In genomic region chr1:100775483-100775882, GRCh38 we compare ENCODE assay signal across 26 cellular contexts. TPM values are rescaled to one million over a fixed set of nuclear protein-coding genes. Genes with fewer than 3 reads are reported as not detected.
"Had no signal": no experiment of that assay in that cellular context is flagged by ENCODE, and none has a peak within 500 bp of the region (broad histone marks: within the 10 kb centered on the region; RNA-seq: fewer than 3 reads in every experiment).

No MANE protein-coding gene starts in this region.

- H3K4me1 Mint-ChIP-seq: activated naive CD4-positive, alpha-beta T cell treated with anti-CD3 and anti-CD28 coated beads, Interleukin-2, amount 50 U/mL, for 24 hours; WTC11 had no signal

- DNase-seq: activated CD4-positive, alpha-beta T cell treated with anti-CD3 and anti-CD28 coated beads for 48 hours; activated CD4-positive, alpha-beta T cell treated with anti-CD3 and anti-CD28 coated beads, Interleukin-2, amount 50 U/mL, for 4 hours; activated CD4-positive, CD25-positive, alpha-beta regulatory T cell treated with anti-CD3 and anti-CD28 coated beads, Interleukin-2, amount 50 U/mL, for 72 hours; activated CD8-positive, alpha-beta memory T cell treated with anti-CD3 and anti-CD28 coated beads, Interleukin-2, amount 50 U/mL, for 48 hours; activated CD8-positive, alpha-beta T cell treated with anti-CD3 and anti-CD28 coated beads, Interleukin-2, amount 10 ng/mL, durations not matched to agents 7 days and 5 days; activated T-cell treated with anti-CD3 and anti-CD28 coated beads, Interleukin-2, amount 50 U/mL, for 1 hour; aorta; central memory CD4-positive, alpha-beta T cell; NCI-H1092; NCI-H1417; NCI-H1930; NCI-H2171 treated with DMSO at 0.1 percent for 48 hours; NCI-H226; NCI-H774; Right ventricle myocardium superior; SJCRH30; SK-N-SH had no signal

- H3K9me3 Mint-ChIP-seq: activated naive CD4-positive, alpha-beta T cell treated with anti-CD3 and anti-CD28 coated beads, Interleukin-2, amount 50 U/mL, for 24 hours; T-helper 1 cell treated with Interleukin-12 subunit alpha and Interleukin-12 subunit beta and Interleukin-4 antibody, amounts not matched to agents 30 μg/mL and 1 μg/mL, for 36 hours had no signal

- H3K27me3 ChIP-seq: breast epithelium, SJCRH30 had no signal

- H3K36me3 ChIP-seq: breast epithelium, SJCRH30 had no signal

- H3K4me1 ChIP-seq: breast epithelium, SJCRH30 had no signal

- H3K4me3 Mint-ChIP-seq: activated CD8-positive, alpha-beta T cell treated with anti-CD3 and anti-CD28 coated beads, Interleukin-2, amount 10 ng/mL, durations not matched to agents 7 days and 5 days; activated naive CD4-positive, alpha-beta T cell treated with anti-CD3 and anti-CD28 coated beads, Interleukin-2, amount 50 U/mL, for 24 hours; T-helper 1 cell treated with Interleukin-12 subunit alpha and Interleukin-12 subunit beta and Interleukin-4 antibody, amounts not matched to agents 30 μg/mL and 1 μg/mL, for 36 hours; WTC11 had no signal

- H3K36me3 Mint-ChIP-seq: activated naive CD4-positive, alpha-beta T cell treated with anti-CD3 and anti-CD28 coated beads, Interleukin-2, amount 50 U/mL, for 24 hours had no signal

- H3K4me3 ChIP-seq: breast epithelium, SJCRH30 had no signal

- H3K27ac ChIP-seq: breast epithelium, RWPE1, SJCRH30 had no signal

- H3K27ac Mint-ChIP-seq: activated CD8-positive, alpha-beta T cell treated with anti-CD3 and anti-CD28 coated beads, Interleukin-2, amount 10 ng/mL, durations not matched to agents 7 days and 5 days; activated naive CD4-positive, alpha-beta T cell treated with anti-CD3 and anti-CD28 coated beads, Interleukin-2, amount 50 U/mL, for 24 hours; T-helper 1 cell treated with Interleukin-12 subunit alpha and Interleukin-12 subunit beta and Interleukin-4 antibody, amounts not matched to agents 30 μg/mL and 1 μg/mL, for 36 hours; WTC11 had no signal

- H3K9me3 ChIP-seq: breast epithelium, SJCRH30, SK-N-SH had no signal

- ATAC-seq: activated CD8-positive, alpha-beta T cell treated with anti-CD3 and anti-CD28 coated beads, Interleukin-2, amount 10 ng/mL, durations not matched to agents 7 days and 5 days; Panc1; WTC11 had no signal

RNA-seq across cellular contexts. Expression of gene VCAM1, which starts 55.9 kb away (rescaled TPM):
- total RNA-seq: MCF 10A, NCI-H460, OCI-LY7, SJCRH30, WTC11 had no signal
